19 cellular contexts compared by ENCODE assay signal in the genomic region with DNA sequence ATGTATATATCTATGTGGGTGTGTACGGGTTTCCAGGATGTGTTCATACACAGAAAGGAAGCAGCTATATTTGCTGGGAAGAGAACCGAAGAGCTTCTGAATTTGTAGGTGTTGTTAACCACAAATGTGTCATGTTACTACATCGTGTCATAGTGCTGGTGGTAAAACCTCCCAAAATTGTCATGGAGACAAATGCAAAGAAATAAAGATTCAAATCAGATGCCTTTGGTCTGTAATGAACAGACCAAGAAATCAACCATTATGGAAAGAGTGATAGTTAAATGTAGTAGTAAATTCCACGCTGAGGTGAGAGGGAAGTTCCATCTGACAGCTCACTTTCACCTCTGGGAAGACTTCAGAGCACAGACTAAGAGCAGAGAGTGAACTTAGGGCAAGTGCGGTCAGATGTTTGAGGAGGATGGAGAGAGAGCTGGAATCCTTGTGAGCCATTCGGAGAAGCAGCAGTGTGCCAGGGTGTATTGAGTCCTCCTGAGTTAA.
DNase-seq lines count a peak whose midpoint lies in the region; ATAC-seq lines count a peak whose summit lies in the region.
"Had no signal": no experiment of that assay in that cellular context is flagged by ENCODE, and none has a peak within 500 bp of the region (broad histone marks: within the 10 kb centered on the region; RNA-seq: fewer than 3 reads in every experiment).

No MANE protein-coding gene starts in this region.

- DNase-seq in activated T-cell treated with anti-CD3 and anti-CD28 coated beads for 24 hours (ENCODE audit: low read depth): peak; percentile 27
- no peak for DNase-seq in activated T-cell treated with anti-CD3 and anti-CD28 coated beads for 4 hours
- peak in 1 of 34 experiments; percentile 10 for DNase-seq in T-cell
- no peak for DNase-seq in activated naive CD4-positive, alpha-beta T cell treated with anti-CD3 and anti-CD28 coated beads, Interleukin-2, amount 10 ng/mL, durations not matched to agents 7 days and 5 days
- DNase-seq in stimulated activated effector memory CD8-positive, alpha-beta T cell treated with anti-CD3 and anti-CD28 coated beads, Interleukin-12 subunit alpha, Interleukin-12 subunit beta, amount 100 ng/mL, for 72 hours (ENCODE audit: low spot score in 2 of 2): peak in 1 of 2 donors; percentile 66
- no peak for DNase-seq in NK-92 (lab: John Stamatoyannopoulos, UW; ENCODE audit: unreplicated experiment)
- no peak for DNase-seq in foreskin melanocyte
- DNase-seq in cerebellar nuclear complex (lab: John Stamatoyannopoulos, UW): no peak
- DNase-seq: activated B cell treated with CpG ODN at 0.5 μM for 24 hours, adrenal gland, brain microvascular endothelial cell, GOT3, NCI-H1092 treated with DMSO at 0.1 percent for 48 hours, NCI-H1930, NCI-H748 treated with DMSO at 0.1 percent for 48 hours, psoas muscle, SK-N-SH, T1000 had no signal

- POLR2A ChIA-PET in T-cell (lab: Charles Lee): no interaction called here

- peaks cover 0 to 6% of the 10 kb centered on the region in 2 donors for H3K27me3 Mint-ChIP-seq in T-cell
- H3K27me3 Mint-ChIP-seq in activated naive CD4-positive, alpha-beta T cell treated with anti-CD3 and anti-CD28 coated beads, Interleukin-2, amount 10 ng/mL, durations not matched to agents 7 days and 5 days: no peaks in the 10 kb centered on the region
- H3K27me3 Mint-ChIP-seq: activated B cell treated with CpG ODN at 0.5 μM for 24 hours, type B pancreatic cell had no signal

- H3K4me3 Mint-ChIP-seq in T-cell: no peak overlapping the region
- no peak overlapping the region for H3K4me3 Mint-ChIP-seq in activated naive CD4-positive, alpha-beta T cell treated with anti-CD3 and anti-CD28 coated beads, Interleukin-2, amount 10 ng/mL, durations not matched to agents 7 days and 5 days
- H3K4me3 Mint-ChIP-seq in stimulated activated effector memory CD8-positive, alpha-beta T cell treated with anti-CD3 and anti-CD28 coated beads, Interleukin-12 subunit alpha, Interleukin-12 subunit beta, amount 100 ng/mL, for 72 hours: peak overlapping the region; percentile 40
- H3K4me3 Mint-ChIP-seq: activated B cell treated with CpG ODN at 0.5 μM for 24 hours, type B pancreatic cell had no signal

- CTCF ChIA-PET in T-cell (lab: Charles Lee): no interaction called here
- CTCF ChIA-PET in activated naive CD4-positive, alpha-beta T cell treated with anti-CD3 and anti-CD28 coated beads, Interleukin-2, amount 10 ng/mL, durations not matched to agents 7 days and 5 days (lab: Charles Lee): interaction anchor here (0.6 to 5.8 kb wide), 7 partner anchors 9 to 613 kb away, joined by 3 to 45 read pairs (median 3); no protein-coding TSS in a partner anchor

- H3K4me1 Mint-ChIP-seq in T-cell: peaks cover 23 to 28% (median 26%) of the 10 kb centered on the region in 3 donors
- peaks cover 53% of the 10 kb centered on the region for H3K4me1 Mint-ChIP-seq in activated naive CD4-positive, alpha-beta T cell treated with anti-CD3 and anti-CD28 coated beads, Interleukin-2, amount 10 ng/mL, durations not matched to agents 7 days and 5 days
- H3K4me1 Mint-ChIP-seq in stimulated activated effector memory CD8-positive, alpha-beta T cell treated with anti-CD3 and anti-CD28 coated beads, Interleukin-12 subunit alpha, Interleukin-12 subunit beta, amount 100 ng/mL, for 72 hours: peaks cover 36% of the 10 kb centered on the region

- peak overlapping the region; percentile 28 to 29 for H3K27ac Mint-ChIP-seq in T-cell
- peak overlapping the region; percentile 61 for H3K27ac Mint-ChIP-seq in activated naive CD4-positive, alpha-beta T cell treated with anti-CD3 and anti-CD28 coated beads, Interleukin-2, amount 10 ng/mL, durations not matched to agents 7 days and 5 days
- H3K27ac Mint-ChIP-seq in stimulated activated effector memory CD8-positive, alpha-beta T cell treated with anti-CD3 and anti-CD28 coated beads, Interleukin-12 subunit alpha, Interleukin-12 subunit beta, amount 100 ng/mL, for 72 hours: peak overlapping the region; percentile 88
- H3K27ac Mint-ChIP-seq: activated B cell treated with CpG ODN at 0.5 μM for 24 hours, type B pancreatic cell had no signal

- H3K9me3 Mint-ChIP-seq in T-cell: no peaks in the 10 kb centered on the region
- no peaks in the 10 kb centered on the region for H3K9me3 Mint-ChIP-seq in activated naive CD4-positive, alpha-beta T cell treated with anti-CD3 and anti-CD28 coated beads, Interleukin-2, amount 10 ng/mL, durations not matched to agents 7 days and 5 days
- H3K9me3 Mint-ChIP-seq in stimulated activated effector memory CD8-positive, alpha-beta T cell treated with anti-CD3 and anti-CD28 coated beads, Interleukin-12 subunit alpha, Interleukin-12 subunit beta, amount 100 ng/mL, for 72 hours: no peaks in the 10 kb centered on the region
- H3K9me3 Mint-ChIP-seq: activated B cell treated with CpG ODN at 0.5 μM for 24 hours had no signal

- peak in 3 of 4 experiments; percentile 35 to 89 (median 43) for ATAC-seq in T-cell (replicated peaks in 1 of 4)
- ATAC-seq in stimulated activated effector memory CD8-positive, alpha-beta T cell treated with anti-CD3 and anti-CD28 coated beads, Interleukin-12 subunit alpha, Interleukin-12 subunit beta, amount 100 ng/mL, for 72 hours: peak; percentile 94
- ATAC-seq: psoas muscle had no signal

- H3K36me3 Mint-ChIP-seq in T-cell: no peaks in the 10 kb centered on the region
- no peaks in the 10 kb centered on the region for H3K36me3 Mint-ChIP-seq in activated naive CD4-positive, alpha-beta T cell treated with anti-CD3 and anti-CD28 coated beads, Interleukin-2, amount 10 ng/mL, durations not matched to agents 7 days and 5 days
- H3K36me3 Mint-ChIP-seq in stimulated activated effector memory CD8-positive, alpha-beta T cell treated with anti-CD3 and anti-CD28 coated beads, Interleukin-12 subunit alpha, Interleukin-12 subunit beta, amount 100 ng/mL, for 72 hours: peaks cover 9% of the 10 kb centered on the region
- H3K36me3 Mint-ChIP-seq: type B pancreatic cell had no signal

Comparison
In these comparisons a context has a peak if more than half of its experiments do, and no peak if none do; other contexts are left out.
1. H3K27ac Mint-ChIP-seq: peak in every context shown above with its lines; median percentile 88 in stimulated activated effector memory CD8-positive, alpha-beta T cell treated with anti-CD3 and anti-CD28 coated beads, Interleukin-12 subunit alpha, Interleukin-12 subunit beta, amount 100 ng/mL, for 72 hours; 61 in activated naive CD4-positive, alpha-beta T cell treated with anti-CD3 and anti-CD28 coated beads, Interleukin-2, amount 10 ng/mL, durations not matched to agents 7 days and 5 days; 28 in T-cell.